ENCODE assay signal across 27 cellular contexts in the genomic region with DNA sequence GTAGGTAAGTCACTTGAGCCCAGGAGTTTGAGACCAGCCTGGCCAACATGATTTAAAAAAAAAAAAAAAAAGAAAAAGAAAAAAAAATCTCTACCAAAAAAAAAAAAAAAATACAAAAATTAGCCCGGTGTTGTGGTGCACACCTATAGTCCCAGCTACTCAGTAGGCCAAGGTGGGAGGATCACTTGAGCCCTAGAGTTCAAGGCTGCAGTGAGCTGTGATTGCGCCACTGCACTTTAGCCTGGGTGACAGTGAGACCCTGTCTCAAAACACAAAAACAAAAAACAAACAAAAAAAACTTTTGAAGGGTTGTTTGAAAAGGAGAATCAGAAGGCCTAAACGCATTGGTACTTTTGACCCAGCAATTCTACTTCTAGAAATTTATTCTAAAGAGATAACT.
"Had no signal": no experiment of that assay in that cellular context is flagged by ENCODE, and none has a peak within 500 bp of the region (broad histone marks: within the 10 kb centered on the region; RNA-seq: fewer than 3 reads in every experiment).

No MANE protein-coding gene starts in this region.

- H3K9me3 ChIP-seq: colonic mucosa, esophagus muscularis mucosa, esophagus squamous epithelium, gastrocnemius medialis, gastroesophageal sphincter, heart left ventricle, heart right ventricle had no signal

- H3K27me3 ChIP-seq: colonic mucosa, dorsolateral prefrontal cortex, foreskin keratinocyte, gastrocnemius medialis, heart left ventricle, heart right ventricle had no signal

- H3K27ac ChIP-seq: colonic mucosa, coronary artery, dorsolateral prefrontal cortex, epithelial cell of prostate, esophagus muscularis mucosa, esophagus squamous epithelium, foreskin keratinocyte, gastrocnemius medialis, gastroesophageal sphincter, heart left ventricle, heart right ventricle had no signal

- H3K4me3 ChIP-seq: colonic mucosa, coronary artery, dorsolateral prefrontal cortex, esophagus muscularis mucosa, esophagus squamous epithelium, gastrocnemius medialis, gastroesophageal sphincter, heart left ventricle, heart right ventricle had no signal

- H3K4me1 ChIP-seq: colonic mucosa, esophagus muscularis mucosa, gastrocnemius medialis, gastroesophageal sphincter, heart left ventricle had no signal

- DNase-seq: colonic mucosa; cortex of kidney; dermis blood vessel endothelial cell; dorsolateral prefrontal cortex; effector CD4-positive, alpha-beta T cell; effector CD8-positive, alpha-beta T cell; effector memory CD4-positive, alpha-beta T cell; effector memory CD8-positive, alpha-beta T cell; endodermal cell; erythroblast; esophagus squamous epithelium; foreskin fibroblast; foreskin keratinocyte; foreskin melanocyte; gastrocnemius medialis; glutamatergic neuron; heart left ventricle; heart right ventricle had no signal

- FAIRE-seq: colon, endometrium, endothelial cell of umbilical vein, frontal cortex had no signal

- ATAC-seq: effector memory CD8-positive, alpha-beta T cell; esophagus mucosa; foreskin keratinocyte; gastrocnemius medialis; gastroesophageal sphincter had no signal

- H3K36me3 ChIP-seq: colonic mucosa, esophagus muscularis mucosa, esophagus squamous epithelium, gastrocnemius medialis, gastroesophageal sphincter, heart left ventricle, heart right ventricle had no signal
